17 cellular contexts compared by ENCODE assay signal in the genomic region with DNA sequence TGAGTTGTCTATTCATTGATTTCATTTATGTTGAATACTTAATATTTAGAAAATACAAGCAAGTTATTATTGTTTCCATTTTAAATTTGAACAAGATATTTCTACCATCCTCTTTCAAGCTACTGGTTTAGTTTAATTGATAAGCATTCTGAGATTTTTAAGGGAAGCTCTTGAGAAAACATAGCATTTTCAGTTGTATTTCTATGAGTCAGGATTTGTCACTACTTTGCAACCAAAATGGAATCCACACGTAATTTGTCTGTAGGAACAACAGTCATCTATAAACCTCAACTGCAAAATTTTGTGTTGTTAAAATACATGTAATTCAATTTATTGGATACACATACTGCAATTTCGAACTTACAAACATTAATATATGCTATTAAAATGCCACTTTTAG.
DNase-seq lines count a peak whose midpoint lies in the region; ATAC-seq and TF ChIP-seq lines count a peak whose summit lies in the region.
"Had no signal": no experiment of that assay in that cellular context is flagged by ENCODE, and none has a peak within 500 bp of the region (broad histone marks: within the 10 kb centered on the region; RNA-seq: fewer than 3 reads in every experiment).

No MANE protein-coding gene starts in this region.

- no peaks in the 10 kb centered on the region for H3K9me3 ChIP-seq in adipocyte (ENCODE audit: control insufficient read depth, low read length)
- no peaks in the 10 kb centered on the region for H3K9me3 ChIP-seq in right atrium auricular region
- H3K9me3 ChIP-seq: spleen had no signal

- no peak overlapping the region for H3K9ac ChIP-seq in adipocyte (ENCODE audit: low read length)

- H3K27me3 ChIP-seq in adipocyte (replicated peaks; ENCODE audit: control insufficient read depth, insufficient read depth, low read length) (no peaks in the 10 kb centered on the region), right atrium auricular region (no peaks in the 10 kb centered on the region)
- H3K27me3 ChIP-seq: spleen had no signal

- no peak for TF ChIP-seq CTCF in foreskin fibroblast (IDR thresholded peaks at IDR 0.05; ENCODE audit: low read depth, low read length)
- TF ChIP-seq CTCF in right atrium auricular region (IDR thresholded peaks at IDR 0.05), result no peak

- H3K4me3 ChIP-seq in adipocyte (ENCODE audit: low read length) (peak overlapping the region; percentile 28), foreskin fibroblast (ENCODE audit: low read depth in 1 of 2, low read length in 2 of 2) (peak overlapping the region in 1 of 2 donors; percentile 14), right atrium auricular region (no peak overlapping the region)
- H3K4me3 ChIP-seq: lung, spleen had no signal

- no peak for ATAC-seq in HG03521 (IDR thresholded peaks at IDR 0.05; ENCODE audit: unreplicated experiment)
- ATAC-seq: activated T-cell treated with anti-CD3 and anti-CD28 coated beads, Interleukin-2, amount 50 U/mL, for 72 hours had no signal

- H3K27ac ChIP-seq in right atrium auricular region, result no peak overlapping the region
- H3K27ac ChIP-seq: C4-2B, spleen had no signal

- H3K4me1 ChIP-seq in adipocyte (ENCODE audit: control insufficient read depth, insufficient read depth, low read length) (peaks cover 43% of the 10 kb centered on the region), right atrium auricular region (no peaks in the 10 kb centered on the region)
- H3K4me1 ChIP-seq: spleen had no signal

- DNase-seq in HS-5 (ENCODE audit: low read depth), result peak; percentile 77
- DNase-seq in adipocyte (ENCODE audit: low read depth), result peak; percentile 53
- peak; percentile 63 to 80 for DNase-seq in foreskin fibroblast
- DNase-seq in NCI-H69 (lab: John Stamatoyannopoulos, UW), result no peak
- DNase-seq in activated CD4-positive, alpha-beta T cell treated with anti-CD3 and anti-CD28 coated beads for 48 hours, result no peak
- DNase-seq in right atrium auricular region (ENCODE audit: low spot score), result no peak
- DNase-seq: activated CD4-positive, CD25-positive, alpha-beta regulatory T cell; activated T-cell treated with anti-CD3 and anti-CD28 coated beads, Interleukin-2, amount 50 U/mL, for 72 hours; erythroblast; naive B cell; NCI-H1930; NCI-H446 treated with DMSO at 0.1 percent for 48 hours; SIG-M5; spleen had no signal

- H3K36me3 ChIP-seq in adipocyte (ENCODE audit: control insufficient read depth, insufficient read depth, low read length, severe bottlenecking) (no peaks in the 10 kb centered on the region), right atrium auricular region (no peaks in the 10 kb centered on the region)
- H3K36me3 ChIP-seq: spleen had no signal

Comparison
In these comparisons a context has a peak if more than half of its experiments do, and no peak if none do; other contexts are left out.
1. DNase-seq: peak in HS-5 (single experiment), adipocyte (single experiment) and foreskin fibroblast (2 of 2); none in NCI-H69 (single experiment), activated CD4-positive, alpha-beta T cell treated with anti-CD3 and anti-CD28 coated beads for 48 hours (single experiment) and right atrium auricular region (single experiment).